1 cellular context compared by ENCODE assay signal in genomic region chr14:96584907-96585671, GRCh38.
TF ChIP-seq lines count a peak whose summit lies in the region.

No MANE protein-coding gene starts in this region.

TF ChIP-seq in SK-N-SH, 30 proteins besides CTCF, POLR2A, EP300 and RAD21 (continued from another document):
- TF ChIP-seq IRF3 (IDR thresholded peaks at IDR 0.05; ENCODE audit: low read depth, low read length) (no peak), PBX3 (IDR thresholded peaks at IDR 0.05) (no peak), YY1 (IDR thresholded peaks at IDR 0.05; ENCODE audit: low read depth) (no peak), FOSL2 (IDR thresholded peaks at IDR 0.05; ENCODE audit: borderline replicate concordance, low read depth) (no peak), SIN3A (IDR thresholded peaks at IDR 0.05; ENCODE audit: borderline replicate concordance, low read depth, low read length) (no peak), POLR2AphosphoS5 (IDR thresholded peaks at IDR 0.05; ENCODE audit: low read depth, low read length) (no peak), RFX5 (IDR thresholded peaks at IDR 0.05; ENCODE audit: low read length) (no peak), MAX (IDR thresholded peaks at IDR 0.05; ENCODE audit: low read depth) (no peak), TCF12 (IDR thresholded peaks at IDR 0.05) (no peak)
